In genomic region chr12:68537571-68537970, GRCh38 we compare ENCODE assay signal across 29 cellular contexts.
"Had no signal": no experiment of that assay in that cellular context is flagged by ENCODE, and none has a peak within 500 bp of the region (broad histone marks: within the 10 kb centered on the region; RNA-seq: fewer than 3 reads in every experiment).

No MANE protein-coding gene starts in this region.

- H3K27me3 ChIP-seq: ascending aorta, body of pancreas, breast epithelium, Peyer's patch, SJSA1 had no signal

- H3K9me3 Mint-ChIP-seq: activated CD4-positive, alpha-beta T cell treated with anti-CD3 and anti-CD28 coated beads, Interleukin-2, amount 10 ng/mL, durations not matched to agents 24 days and 14 days had no signal

- H3K4me3 ChIP-seq: ascending aorta, body of pancreas, breast epithelium, Peyer's patch, SJSA1 had no signal

- ATAC-seq: activated T-cell treated with anti-CD3 and anti-CD28 coated beads, Interleukin-2, amount 50 U/mL, for 4 hours; body of pancreas had no signal

- H3K9ac ChIP-seq: SK-N-SH had no signal

- H3K9me3 ChIP-seq: ascending aorta, body of pancreas, breast epithelium, SJSA1, SK-N-SH had no signal

- DNase-seq: activated CD4-positive, alpha-beta T cell treated with anti-CD3 and anti-CD28 coated beads, Interleukin-2, amount 10 ng/mL, durations not matched to agents 24 days and 14 days; activated CD4-positive, alpha-beta T cell treated with anti-CD3 and anti-CD28 coated beads, Interleukin-2, amount 50 U/mL, for 4 hours; activated CD8-positive, alpha-beta memory T cell treated with anti-CD3 and anti-CD28 coated beads, Interleukin-2, amount 50 U/mL, for 4 hours; activated gamma-delta T cell treated with Interleukin-2 at 50 U/mL for 16 hours; activated naive CD4-positive, alpha-beta T cell treated with anti-CD3 and anti-CD28 coated beads, Interleukin-2, amount 10 ng/mL, durations not matched to agents 7 days and 5 days; activated naive CD8-positive, alpha-beta T cell treated with anti-CD3 and anti-CD28 coated beads, Interleukin-2, amount 10 ng/mL, durations not matched to agents 7 days and 5 days; activated T-cell treated with anti-CD3 and anti-CD28 coated beads for 4 hours; activated T-cell treated with anti-CD3 and anti-CD28 coated beads, Interleukin-2, amount 50 U/mL, for 4 hours; amygdala; body of pancreas; cerebellar nuclear complex; NCI-H1092 treated with DMSO at 0.1 percent for 48 hours; NCI-H1417; NCI-H146; NCI-H187 treated with DMSO at 0.1 percent for 48 hours; NCI-H2081; NCI-H226; NCI-H524 treated with DMSO at 0.1 percent for 48 hours; Peyer's patch; RPMI8226; SHP77 treated with DMSO at 0.1 percent for 48 hours; SK-N-SH had no signal

- FAIRE-seq: TTC549 had no signal

- H3K27me3 Mint-ChIP-seq: activated CD4-positive, alpha-beta T cell treated with anti-CD3 and anti-CD28 coated beads, Interleukin-2, amount 10 ng/mL, durations not matched to agents 24 days and 14 days; activated naive CD8-positive, alpha-beta T cell treated with anti-CD3 and anti-CD28 coated beads, Interleukin-2, amount 10 ng/mL, durations not matched to agents 7 days and 5 days had no signal

- H3K27ac ChIP-seq: body of pancreas, breast epithelium, SJSA1 had no signal

- H3K4me1 ChIP-seq: body of pancreas, breast epithelium had no signal

- H3K4me2 ChIP-seq: SK-N-SH had no signal

- H3K4me3 Mint-ChIP-seq: activated CD4-positive, alpha-beta T cell treated with anti-CD3 and anti-CD28 coated beads, Interleukin-2, amount 10 ng/mL, durations not matched to agents 24 days and 14 days; activated naive CD4-positive, alpha-beta T cell treated with anti-CD3 and anti-CD28 coated beads, Interleukin-2, amount 10 ng/mL, durations not matched to agents 7 days and 5 days; activated naive CD8-positive, alpha-beta T cell treated with anti-CD3 and anti-CD28 coated beads, Interleukin-2, amount 10 ng/mL, durations not matched to agents 7 days and 5 days; activated T-cell treated with anti-CD3 and anti-CD28 coated beads, Interleukin-2, amount 50 U/mL, for 4 hours; activated T-helper 1 cell treated with anti-CD3 and anti-CD28 coated beads, Interleukin-12 subunit alpha, Interleukin-12 subunit beta, Interleukin-2, Interleukin-4 antibody, amounts not matched to agents 30 ng/mL and 10 ng/mL and 1 ng/mL, durations not matched to agents 14 hours and 24 hours and 36 hours; T-helper 1 cell treated with Interleukin-12 subunit alpha and Interleukin-12 subunit beta and Interleukin-4 antibody, amounts not matched to agents 30 μg/mL and 1 μg/mL, for 36 hours; T-helper 2 cell treated with Interferon-gamma antibody and Interleukin-4, amounts not matched to agents 5 μg/mL and 100 μg/mL, for 36 hours had no signal

- H3K36me3 ChIP-seq: ascending aorta, breast epithelium, Peyer's patch, SJSA1 had no signal

- H3K27ac Mint-ChIP-seq: activated CD4-positive, alpha-beta T cell treated with anti-CD3 and anti-CD28 coated beads, Interleukin-2, amount 10 ng/mL, durations not matched to agents 24 days and 14 days; activated naive CD8-positive, alpha-beta T cell treated with anti-CD3 and anti-CD28 coated beads, Interleukin-2, amount 10 ng/mL, durations not matched to agents 7 days and 5 days; activated T-helper 1 cell treated with anti-CD3 and anti-CD28 coated beads, Interleukin-12 subunit alpha, Interleukin-12 subunit beta, Interleukin-2, Interleukin-4 antibody, amounts not matched to agents 30 ng/mL and 10 ng/mL and 1 ng/mL, durations not matched to agents 14 hours and 24 hours and 36 hours; T-helper 1 cell treated with Interleukin-12 subunit alpha and Interleukin-12 subunit beta and Interleukin-4 antibody, amounts not matched to agents 30 μg/mL and 1 μg/mL, for 36 hours had no signal
